9 cellular contexts compared by ENCODE assay signal in genomic region chr17:50660042-50660886, GRCh38. TPM values are rescaled to one million over a fixed set of nuclear protein-coding genes. Genes with fewer than 3 reads are reported as not detected.
DNase-seq lines count a peak whose midpoint lies in the region; ATAC-seq and TF ChIP-seq lines count a peak whose summit lies in the region.
"Had no signal": no experiment of that assay in that cellular context is flagged by ENCODE, and none has a peak within 500 bp of the region (broad histone marks: within the 10 kb centered on the region; RNA-seq: fewer than 3 reads in every experiment).

No MANE protein-coding gene starts in this region.

- H3K9me2 ChIP-seq in PC-9 (ENCODE audit: insufficient read depth): no peaks in the 10 kb centered on the region

- POLR2A ChIA-PET in HEK293 (lab: Yijun Ruan, JAX) (no interaction called here), PC-9 (lab: Charles Lee; ENCODE audit: unreplicated experiment) (interaction anchor here (0.5 to 1.7 kb wide), 6 partner anchors 20 to 510 kb away, joined by 3 to 22 read pairs (median 5); no protein-coding TSS in a partner anchor)

- H3K36me3 ChIP-seq in HEK293 (ENCODE audit: control insufficient read depth in 2 of 2, insufficient read depth in 1 of 2, low read length in 2 of 2) (no peaks in the 10 kb centered on the region), PC-9 (ENCODE audit: low read depth) (peaks cover 19% of the 10 kb centered on the region), gastroesophageal sphincter (no peaks in the 10 kb centered on the region), spleen (no peaks in the 10 kb centered on the region)

- DNase-seq in PC-9: peak; percentile 81 to 92
- no peak for DNase-seq in spleen
- DNase-seq in hippocampal formation (lab: John Stamatoyannopoulos, UW): no peak
- DNase-seq in GM20000 (ENCODE audit: low spot score): no peak
- DNase-seq in glutamatergic neuron: no peak
- DNase-seq: NCI-H2081 treated with DMSO at 0.1 percent for 48 hours had no signal

- no TSS peak for BruUV-seq in PC-9 (replicated peaks; lab: Mats Ljungman, UMichigan)

- H3K4me3 ChIP-seq in HEK293 (ENCODE audit: low read depth, low read length): no peak overlapping the region
- H3K4me3 ChIP-seq in PC-9: peak overlapping the region; percentile 39; the same call in 1 of the 2 replicates
- no peak overlapping the region for H3K4me3 ChIP-seq in gastroesophageal sphincter
- no peak overlapping the region for H3K4me3 ChIP-seq in spleen

- peaks cover 7% of the 10 kb centered on the region for H3K36me3 Mint-ChIP-seq in glutamatergic neuron (ENCODE audit: unreplicated experiment)

- TF ChIP-seq EP300 in gastroesophageal sphincter (IDR thresholded peaks at IDR 0.05): no peak

- intact Hi-C loops in PC-9 (cut with micrococcal nuclease; ENCODE audit: unreplicated experiment): loop anchor here (1.0 to 2.0 kb wide), 2 partner anchors 21 to 27 kb away; no protein-coding TSS in a partner anchor
- intact Hi-C loops in spleen (cut with DNase I; ENCODE audit: low total_unique reads): no loop called here

- H4K20me1 ChIP-seq in PC-9 (ENCODE audit: insufficient read depth): no peaks in the 10 kb centered on the region

- CTCF ChIA-PET in HEK293 (lab: Yijun Ruan, JAX) (interaction anchor here (0.8 to 3.4 kb wide), 4 partner anchors 32 to 110 kb away, joined by 3 to 13 read pairs (median 6); no protein-coding TSS in a partner anchor), PC-9 (lab: Charles Lee) (interaction anchor here (0.5 to 3.2 kb wide), 3 partner anchors 19 to 460 kb away, joined by 4 to 33 read pairs (median 4); no protein-coding TSS in a partner anchor)

- ATAC-seq in gastroesophageal sphincter (peak; percentile 53), HG02610 (IDR thresholded peaks at IDR 0.05; ENCODE audit: unreplicated experiment) (no peak)

- peak overlapping the region; percentile 73 for H3K4me2 ChIP-seq in PC-9

- H3K27ac Mint-ChIP-seq in glutamatergic neuron (ENCODE audit: unreplicated experiment): no peak overlapping the region

- TF ChIP-seq POLR2A in gastroesophageal sphincter (IDR thresholded peaks at IDR 0.05): no peak
- TF ChIP-seq POLR2A in spleen (IDR thresholded peaks at IDR 0.05): no peak

- H3K4me3 Mint-ChIP-seq in glutamatergic neuron (ENCODE audit: unreplicated experiment): no peak overlapping the region

- peaks cover 9% of the 10 kb centered on the region for H3K9me3 Mint-ChIP-seq in glutamatergic neuron (ENCODE audit: unreplicated experiment)

- no peak for TF ChIP-seq CTCF in HEK293 (tag by site-specific recombination; IDR thresholded peaks at IDR 0.05)
- TF ChIP-seq CTCF in PC-9 (conservative IDR thresholded peaks at IDR 0.05): no peak
- TF ChIP-seq CTCF in gastroesophageal sphincter (IDR thresholded peaks at IDR 0.05): no peak
- no peak for TF ChIP-seq CTCF in spleen (IDR thresholded peaks at IDR 0.05 in 8 of 11, conservative IDR thresholded peaks at IDR 0.05 in 3 of 11)
- TF ChIP-seq CTCF in GM20000 (IDR thresholded peaks at IDR 0.05; ENCODE audit: extremely low read depth, missing control alignments): no peak
- no peak for TF ChIP-seq CTCF in glutamatergic neuron (IDR thresholded peaks at IDR 0.05; ENCODE audit: partially characterized antibody, unreplicated experiment)

- H3K27me3 Mint-ChIP-seq in glutamatergic neuron (ENCODE audit: unreplicated experiment): peaks cover 17% of the 10 kb centered on the region

- H3K79me2 ChIP-seq in PC-9 (ENCODE audit: low read depth): peaks cover 32% of the 10 kb centered on the region; the same call in 1 of the 2 replicates

- H3K27ac ChIP-seq in HEK293 (ENCODE audit: extremely low read depth, low read depth, low read length): no peak overlapping the region
- H3K27ac ChIP-seq in PC-9: peak overlapping the region; percentile 97
- peak overlapping the region in 2 of 4 donors; percentile 38 to 52 for H3K27ac ChIP-seq in gastroesophageal sphincter
- peak overlapping the region; percentile 29 to 85 (median 72) for H3K27ac ChIP-seq in spleen

- H3K4me1 ChIP-seq in HEK293 (ENCODE audit: control insufficient read depth, insufficient read depth, low read length) (no peaks in the 10 kb centered on the region; the same call in 1 of the 2 replicates), PC-9 (replicated peaks; ENCODE audit: insufficient read depth) (peaks cover 76% of the 10 kb centered on the region), gastroesophageal sphincter (peaks cover 0 to 34% (median 18%) of the 10 kb centered on the region in 3 donors), spleen (peaks cover 9 to 57% (median 37%) of the 10 kb centered on the region in 6 donors)

- peaks cover 8% of the 10 kb centered on the region for H3K4me1 Mint-ChIP-seq in glutamatergic neuron (ENCODE audit: low read depth, unreplicated experiment)

- 0 to 72% methylated on average over 1 to 2 of the region's 11 CpGs for WGBS in gastroesophageal sphincter (ENCODE audit: low coverage in 1 of 2), 2 donors
- 35 to 63% (median 49%) methylated on average over 8 to 11 of the region's 11 CpGs for WGBS in spleen, 5 donors

- peaks cover 84% of the 10 kb centered on the region for H3F3A ChIP-seq in PC-9 (ENCODE audit: insufficient read depth, low read depth)

- no peak overlapping the region for H2AFZ ChIP-seq in PC-9

- H3K27me3 ChIP-seq in PC-9 (ENCODE audit: insufficient read depth, low read depth) (no peaks in the 10 kb centered on the region), gastroesophageal sphincter (no peaks in the 10 kb centered on the region), spleen (replicated peaks in 1 of 7) (no peaks in the 10 kb centered on the region)

- H3K9me3 ChIP-seq in HEK293 (ENCODE audit: control insufficient read depth, insufficient read depth, low read depth, low read length) (no peaks in the 10 kb centered on the region), PC-9 (ENCODE audit: insufficient read depth, low read depth) (no peaks in the 10 kb centered on the region), gastroesophageal sphincter (no peaks in the 10 kb centered on the region), spleen (no peaks in the 10 kb centered on the region)

TF ChIP-seq in HEK293, 187 proteins besides CTCF, POLR2A, EP300 and RAD21:
- TF ChIP-seq ZNF416 (tag by site-specific recombination; IDR thresholded peaks at IDR 0.05) (no peak), ZBTB20 (tag by site-specific recombination; IDR thresholded peaks at IDR 0.05) (0 out of 2 replicates have a peak, but pooled peaks have one; percentile 31), EGR2 (tag by site-specific recombination; IDR thresholded peaks at IDR 0.05; ENCODE audit: low read depth) (peak; percentile 61; the same call in 1 of the 2 replicates), ZNF354C (tag by site-specific recombination; IDR thresholded peaks at IDR 0.05; ENCODE audit: borderline replicate concordance, low read depth) (no peak), ZFHX2 (tag by site-specific recombination; conservative IDR thresholded peaks at IDR 0.05) (peak; percentile 56; the same call in 1 of the 2 replicates)
TF ChIP-seq in HEK293: peak in this region for 3.

RNA-seq across cellular contexts. Expression of gene ABCC3, which starts 25.6 kb away (rescaled TPM):
- total RNA-seq in PC-9 (2021) (221 and 273 TPM in 2 replicates), gastroesophageal sphincter (10 to 100 TPM in 1 of 4 donors, 1 to 10 TPM in 3; 2.0 to 18.7 (median 5.1) TPM), spleen (10 to 100 TPM; 28.4 to 37.1 (median 32.0) TPM), glutamatergic neuron (ENCODE audit: unreplicated experiment) (not detected)
- 10 to 100 TPM in 2 of 3 donors, 1 to 10 TPM in 1; 8.6 to 16.6 (median 15.2) TPM for polyA plus RNA-seq in spleen

RNA-seq across cellular contexts. Expression of gene ANKRD40, which starts 47.5 kb away (rescaled TPM):
- total RNA-seq in PC-9 (2021): 24.4 and 33.5 TPM in 2 replicates
- total RNA-seq in gastroesophageal sphincter: 100 to 1,000 TPM in 1 of 4 donors, 10 to 100 TPM in 3; 65.8 to 125 (median 89.2) TPM
- total RNA-seq in spleen: 10 to 100 TPM; 33.5 to 54.6 (median 47.1) TPM
- polyA plus RNA-seq in spleen: 10 to 100 TPM in 1 of 3 donors, 1 to 10 TPM in 2; 6.8 to 16.5 (median 7.2) TPM
- total RNA-seq in glutamatergic neuron (ENCODE audit: unreplicated experiment): 40.8 TPM

RNA-seq across cellular contexts. Expression of gene LUC7L3, which starts 59.1 kb away (rescaled TPM):
- total RNA-seq in PC-9 (2021) (147 and 212 TPM in 2 replicates), gastroesophageal sphincter (100 to 1,000 TPM in 1 of 4 donors, 10 to 100 TPM in 3; 40.1 to 134 (median 54.6) TPM), spleen (100 to 1,000 TPM; 121 to 223 (median 153) TPM), glutamatergic neuron (ENCODE audit: unreplicated experiment) (222 TPM)
- 100 to 1,000 TPM in 2 of 3 donors, 10 to 100 TPM in 1; 91.2 to 141 (median 103) TPM for polyA plus RNA-seq in spleen

Comparison
In these comparisons a context has a peak if more than half of its experiments do, and no peak if none do; other contexts are left out.
1. DNase-seq: peak in PC-9 (2 of 2); none in spleen (single experiment), hippocampal formation (0 of 2), GM20000 (single experiment) and glutamatergic neuron (single experiment).